ENCODE assay signal across 12 cellular contexts in the genomic region with DNA sequence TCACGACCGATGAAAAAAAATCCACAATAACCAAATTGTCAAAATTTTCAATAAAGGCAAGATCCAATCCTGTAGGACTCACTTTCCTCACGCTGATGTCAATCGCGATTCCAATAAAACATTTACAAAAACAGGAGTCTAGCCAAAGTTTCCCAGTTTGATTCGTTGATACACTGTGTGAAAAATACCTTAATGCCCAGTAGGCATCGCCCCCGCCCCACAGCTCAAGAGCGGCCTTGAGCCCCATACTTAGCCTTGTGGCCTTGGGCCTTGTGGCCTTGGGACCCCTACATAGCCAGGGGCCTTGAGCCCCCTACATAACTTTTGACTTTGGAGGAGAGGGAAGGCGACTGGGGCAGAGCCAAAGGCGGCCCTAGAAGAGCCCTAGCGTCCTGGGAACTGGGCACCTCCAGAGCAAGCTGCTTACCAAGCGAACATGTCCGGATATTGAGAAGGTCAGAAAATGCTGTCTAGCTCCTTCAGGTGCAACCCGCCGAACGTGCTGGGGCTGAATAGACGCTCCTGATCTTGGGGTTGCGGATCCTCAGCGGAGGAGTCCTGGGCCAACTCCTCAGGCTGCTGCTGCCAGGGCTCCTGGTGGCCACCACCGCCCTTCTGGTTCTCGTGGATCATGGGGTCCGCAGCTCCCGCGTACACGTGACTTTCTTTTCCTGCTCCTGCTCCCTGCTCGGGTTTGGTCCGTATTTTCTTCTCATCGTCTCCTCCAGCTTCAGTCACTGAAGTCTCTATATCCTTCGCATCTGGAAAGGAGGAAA.
DNase-seq lines count a peak whose midpoint lies in the region; ATAC-seq, FAIRE-seq and TF ChIP-seq lines count a peak whose summit lies in the region.
"Had no signal": no experiment of that assay in that cellular context is flagged by ENCODE, and none has a peak within 500 bp of the region (broad histone marks: within the 10 kb centered on the region; RNA-seq: fewer than 3 reads in every experiment).

No MANE protein-coding gene starts in this region.

- DNase-seq in Panc1 (ENCODE audit: low read depth, low spot score) (no peak), hepatocyte (ENCODE audit: low spot score) (no peak), NCI-H2227 treated with DMSO at 0.1 percent for 48 hours (lab: John Stamatoyannopoulos, UW) (no peak), kidney (no peak)
- DNase-seq: activated CD8-positive, alpha-beta memory T cell treated with anti-CD3 and anti-CD28 coated beads, Interleukin-2, amount 50 U/mL, for 48 hours; head of caudate nucleus; KG1; stimulated activated CD4-positive, alpha-beta T cell treated with anti-CD3 and anti-CD28 coated beads, Interleukin-4, amount 100 ng/mL, for 24 hours had no signal

- H3K36me3 ChIP-seq in ES-I3 (ENCODE audit: insufficient read depth, low read length) (no peaks in the 10 kb centered on the region), Panc1 (ENCODE audit: control insufficient read depth, insufficient read depth, low read length) (no peaks in the 10 kb centered on the region), hepatocyte (replicated peaks; ENCODE audit: insufficient read depth, low read depth) (no peaks in the 10 kb centered on the region), rectal smooth muscle tissue (ENCODE audit: control insufficient read depth, insufficient read depth, low read length) (no peaks in the 10 kb centered on the region), kidney (ENCODE audit: control insufficient read depth in 1 of 2, insufficient read depth in 2 of 2, low read length in 2 of 2) (no peaks in the 10 kb centered on the region)

- WGBS in hepatocyte (ENCODE audit: low lambda C conversion rate, missing lambda C conversion rate): 62% methylated on average over 30 of the region's 30 CpGs

- peak overlapping the region; percentile 36 to 52; a peak in 3 of 4 replicates for H3K4me3 ChIP-seq in Panc1 (ENCODE audit: low read depth in 2 of 2, low read length in 2 of 2)
- no peak overlapping the region for H3K4me3 ChIP-seq in hepatocyte
- peak overlapping the region; percentile 22 for H3K4me3 ChIP-seq in rectal smooth muscle tissue (ENCODE audit: low read length)
- H3K4me3 ChIP-seq in kidney (ENCODE audit: low read length in 2 of 2): no peak overlapping the region

- H3K9me2 ChIP-seq in hepatocyte (replicated peaks; ENCODE audit: insufficient read depth): no peaks in the 10 kb centered on the region

- BruUV-seq in Panc1 (replicated peaks; lab: Mats Ljungman, UMichigan): no TSS peak

- CTCF ChIA-PET in Panc1 (lab: Charles Lee): interaction anchor here (0.8 kb wide), 1 partner anchor 14 kb away, joined by 3 read pairs; no protein-coding TSS in a partner anchor

- FAIRE-seq in kidney (lab: Jason Lieb, UNC): no peak
- FAIRE-seq: colon had no signal

- peak overlapping the region; percentile 85 for H3K4me2 ChIP-seq in hepatocyte

- in situ Hi-C loops in Panc1 (cut with HindIII; ENCODE audit: low pct_unique_long_range_greater_than_20kb, low sequenced_read_pairs): no loop called here

- H3K4me1 ChIP-seq in ES-I3 (ENCODE audit: insufficient read depth, low read length) (no peaks in the 10 kb centered on the region; the same call in 1 of the 2 replicates), Panc1 (ENCODE audit: control insufficient read depth, insufficient read depth, low read length) (peaks cover 2% of the 10 kb centered on the region; the same call in 1 of the 2 replicates), hepatocyte (ENCODE audit: insufficient read depth) (no peaks in the 10 kb centered on the region), rectal smooth muscle tissue (ENCODE audit: control insufficient read depth, insufficient read depth, low read length) (no peaks in the 10 kb centered on the region), kidney (ENCODE audit: control insufficient read depth in 1 of 2, insufficient read depth in 1 of 2, low read depth in 1 of 2, low read length in 2 of 2) (peaks cover 0 to 2% of the 10 kb centered on the region in 2 donors)

- intact Hi-C loops in Panc1 (cut with micrococcal nuclease; ENCODE audit: unreplicated experiment) (no loop called here), kidney (cut with DNase I) (no loop called here)

- H3K9me3 ChIP-seq in ES-I3 (ENCODE audit: control insufficient read depth, insufficient read depth, low read length) (no peaks in the 10 kb centered on the region), Panc1 (ENCODE audit: control insufficient read depth, insufficient read depth, low read depth, low read length) (no peaks in the 10 kb centered on the region), hepatocyte (ENCODE audit: low read depth) (no peaks in the 10 kb centered on the region), kidney (ENCODE audit: control insufficient read depth in 1 of 2, low read length in 2 of 2) (no peaks in the 10 kb centered on the region)

- no peak overlapping the region for H3K27ac ChIP-seq in Panc1 (ENCODE audit: low read length)
- no peak overlapping the region for H3K27ac ChIP-seq in hepatocyte
- H3K27ac ChIP-seq in rectal smooth muscle tissue (ENCODE audit: low read depth, low read length): no peak overlapping the region
- no peak overlapping the region for H3K27ac ChIP-seq in kidney (ENCODE audit: low read depth in 2 of 2, low read length in 2 of 2)

- H3K27me3 ChIP-seq in Panc1 (ENCODE audit: control insufficient read depth, insufficient read depth, low read length): peaks cover 11% of the 10 kb centered on the region
- peaks cover 38% of the 10 kb centered on the region for H3K27me3 ChIP-seq in hepatocyte
- H3K27me3 ChIP-seq in rectal smooth muscle tissue (ENCODE audit: control insufficient read depth, insufficient read depth, low read length): peaks cover 16% of the 10 kb centered on the region

- peak overlapping the region; percentile 20 for H2AFZ ChIP-seq in hepatocyte

- POLR2A ChIA-PET in Panc1 (lab: Charles Lee): no interaction called here

- H3K9ac ChIP-seq in ES-I3 (ENCODE audit: low read depth, low read length) (peak overlapping the region; percentile 71), rectal smooth muscle tissue (ENCODE audit: low read length) (no peak overlapping the region), kidney (ENCODE audit: low read length in 2 of 2) (no peak overlapping the region)

- TF ChIP-seq CTCF in Panc1 (IDR thresholded peaks at IDR 0.05) (no peak), hepatocyte (IDR thresholded peaks at IDR 0.05; ENCODE audit: poor library complexity) (no peak), kidney (IDR thresholded peaks at IDR 0.05; ENCODE audit: borderline replicate concordance, extremely low read depth, insufficient read depth) (no peak)

- ATAC-seq in Panc1: peak; percentile 39; the same call in 1 of the 2 replicates
- ATAC-seq in esophagus mucosa: no peak

- H3K79me2 ChIP-seq in hepatocyte: no peaks in the 10 kb centered on the region

- no peaks in the 10 kb centered on the region for H4K20me1 ChIP-seq in hepatocyte (ENCODE audit: insufficient read depth, poor library complexity, severe bottlenecking)

Comparison
In these comparisons a context has a peak if more than half of its experiments do, and no peak if none do; other contexts are left out.
1. H3K4me3 ChIP-seq: peak in Panc1 (2 of 2) and rectal smooth muscle tissue (single experiment); none in hepatocyte (single experiment) and kidney (0 of 2).